9 cellular contexts compared by ENCODE assay signal in genomic region chr16:2671741-2672140, GRCh38. TPM values are rescaled to one million over a fixed set of nuclear protein-coding genes. Genes with fewer than 3 reads are reported as not detected.
DNase-seq lines count a peak whose midpoint lies in the region; ATAC-seq and TF ChIP-seq lines count a peak whose summit lies in the region.
"Had no signal": no experiment of that assay in that cellular context is flagged by ENCODE, and none has a peak within 500 bp of the region (broad histone marks: within the 10 kb centered on the region; RNA-seq: fewer than 3 reads in every experiment).

No MANE protein-coding gene starts in this region.

- H3K4me2 ChIP-seq in DND-41 (ENCODE audit: insufficient read depth, low read length) (peak overlapping the region; percentile 75), OCI-LY3 (ENCODE audit: low read length) (peak overlapping the region; percentile 77)

- H3K9me3 Mint-ChIP-seq in effector memory CD8-positive, alpha-beta T cell = no peaks in the 10 kb centered on the region
- H3K9me3 Mint-ChIP-seq in osteocyte (ENCODE audit: unreplicated experiment) = no peaks in the 10 kb centered on the region

- peak overlapping the region; percentile 64 to 76 for H3K4me3 Mint-ChIP-seq in effector memory CD8-positive, alpha-beta T cell
- H3K4me3 Mint-ChIP-seq in osteocyte (ENCODE audit: unreplicated experiment) = peak overlapping the region; percentile 75

- no peaks in the 10 kb centered on the region for H3K27me3 ChIP-seq in DND-41 (ENCODE audit: insufficient read depth, low read length, poor library complexity)
- H3K27me3 ChIP-seq in OCI-LY3 (ENCODE audit: low read depth, low read length) = no peaks in the 10 kb centered on the region

- H3K36me3 Mint-ChIP-seq in effector memory CD8-positive, alpha-beta T cell (ENCODE audit: insufficient read depth) = peaks cover 20% of the 10 kb centered on the region
- H3K36me3 Mint-ChIP-seq in osteocyte (ENCODE audit: unreplicated experiment) = peaks cover 9% of the 10 kb centered on the region

- no peak overlapping the region for H3K27ac ChIP-seq in DND-41 (ENCODE audit: low read length)
- H3K27ac ChIP-seq in OCI-LY3 (ENCODE audit: low read length) = peak overlapping the region; percentile 23; the same call in 1 of the 2 replicates

- ATAC-seq in DND-41 (ENCODE audit: insufficient read depth, low read depth) = no peak
- ATAC-seq in effector memory CD8-positive, alpha-beta T cell (replicated peaks) = no peak

- peak overlapping the region in 1 of 2 experiments; percentile 70; a peak in 1 of 4 replicates for H3K4me3 ChIP-seq in DND-41 (ENCODE audit: low read depth in 1 of 2, low read length in 2 of 2)
- H3K4me3 ChIP-seq in OCI-LY3 (ENCODE audit: low read length) = peak overlapping the region; percentile 82

- H3K9me3 ChIP-seq in DND-41 (ENCODE audit: insufficient read depth, low read length, severe bottlenecking) (no peaks in the 10 kb centered on the region), OCI-LY3 (ENCODE audit: insufficient read depth, low read length) (no peaks in the 10 kb centered on the region)

- TF ChIP-seq CTCF in DND-41 (IDR thresholded peaks at IDR 0.05; ENCODE audit: borderline replicate concordance, extremely low read depth, low read length, poor library complexity, severe bottlenecking) (no peak), OCI-LY3 (IDR thresholded peaks at IDR 0.05; ENCODE audit: low read depth, low read length) (no peak), osteocyte (IDR thresholded peaks at IDR 0.05) (no peak)

- H3K27ac Mint-ChIP-seq in effector memory CD8-positive, alpha-beta T cell = no peak overlapping the region
- H3K27ac Mint-ChIP-seq in osteocyte (ENCODE audit: unreplicated experiment) = no peak overlapping the region

- peaks cover 11 to 24% of the 10 kb centered on the region in 2 donors for H3K4me1 Mint-ChIP-seq in effector memory CD8-positive, alpha-beta T cell (ENCODE audit: low read depth in 2 of 2)
- peaks cover 25% of the 10 kb centered on the region for H3K4me1 Mint-ChIP-seq in osteocyte (ENCODE audit: unreplicated experiment)

- H4K20me1 ChIP-seq in DND-41 (ENCODE audit: insufficient read depth, low read length) = no peaks in the 10 kb centered on the region
- 0 out of 2 replicates have a peak, but pooled peaks cover 4% of the 10 kb centered on the region for H4K20me1 ChIP-seq in OCI-LY3 (ENCODE audit: insufficient read depth, low read length)

- H2AFZ ChIP-seq in DND-41 (ENCODE audit: low read depth, low read length) = no peak overlapping the region
- no peak overlapping the region for H2AFZ ChIP-seq in OCI-LY3 (ENCODE audit: low read depth, low read length)

- H3K27me3 Mint-ChIP-seq in effector memory CD8-positive, alpha-beta T cell = no peaks in the 10 kb centered on the region
- no peaks in the 10 kb centered on the region for H3K27me3 Mint-ChIP-seq in osteocyte (ENCODE audit: unreplicated experiment)

- H3K36me3 ChIP-seq in DND-41 (ENCODE audit: insufficient read depth, low read length) = peaks cover 5% of the 10 kb centered on the region; the same call in 1 of the 2 replicates
- no peaks in the 10 kb centered on the region for H3K36me3 ChIP-seq in OCI-LY3 (replicated peaks; ENCODE audit: low read depth, low read length)

- H3K9ac ChIP-seq in DND-41 (ENCODE audit: low read depth, low read length) (peak overlapping the region; percentile 60), OCI-LY3 (ENCODE audit: low read length) (no peak overlapping the region)

- DNase-seq in DND-41 = no peak
- no peak for DNase-seq in effector memory CD8-positive, alpha-beta T cell
- DNase-seq in osteocyte (ENCODE audit: extremely low spot score, unreplicated experiment) = no peak
- no peak for DNase-seq in OCI-M1 (lab: John Stamatoyannopoulos, UW)
- no peak for DNase-seq in NCI-H1105 treated with DMSO at 0.1 percent for 48 hours (lab: John Stamatoyannopoulos, UW)
- DNase-seq in NCI-H774 (lab: John Stamatoyannopoulos, UW) = no peak
- DNase-seq: EL, hippocampal formation had no signal

- H3K79me2 ChIP-seq in DND-41 (ENCODE audit: insufficient read depth, low read length) (peaks cover 13% of the 10 kb centered on the region), OCI-LY3 (ENCODE audit: low read length) (peaks cover 11% of the 10 kb centered on the region)

- peaks cover 26% of the 10 kb centered on the region for H3K4me1 ChIP-seq in DND-41 (ENCODE audit: insufficient read depth, low read length)
- H3K4me1 ChIP-seq in OCI-LY3 (ENCODE audit: low read length) = peaks cover 20% of the 10 kb centered on the region

RNA-seq across cellular contexts. Expression of gene KCTD5, which starts 10.6 kb away (rescaled TPM):
- 28.0 and 28.1 TPM in 2 replicates for total RNA-seq in osteocyte

RNA-seq across cellular contexts. Expression of gene PRSS27, which starts 48.3 kb away (rescaled TPM):
- total RNA-seq in osteocyte = 4.2 and 5.5 TPM in 2 replicates
